In genomic region chr7:145036592-145037386, GRCh38 we compare ENCODE assay signal across 8 cellular contexts.
DNase-seq lines count a peak whose midpoint lies in the region; ATAC-seq and TF ChIP-seq lines count a peak whose summit lies in the region.

No MANE protein-coding gene starts in this region.

- H3K27me3 Mint-ChIP-seq in T-helper 17 cell, result peaks cover 30% of the 10 kb centered on the region

- TF ChIP-seq POLR2A in HCT116 (IDR thresholded peaks at IDR 0.05; ENCODE audit: borderline replicate concordance, extremely low read depth, insufficient read depth, insufficient read length), result no peak
- no peak for TF ChIP-seq POLR2A in upper lobe of left lung (IDR thresholded peaks at IDR 0.05)

- RAD21 ChIA-PET in HCT116 (lab: Charles Lee; ENCODE audit: low non-redundant PET in 1 of 2, low total read pairs in 2 of 2, uncharacterized antibody in 2 of 2, unreplicated experiment in 2 of 2), result no interaction called here

- CTCF ChIA-PET in GM10248 (lab: Yijun Ruan, JAX) (interaction anchor here (0.8 to 3.4 kb wide), 13 partner anchors 8 to 1063 kb away, joined by 3 to 21 read pairs (median 3); no protein-coding TSS in a partner anchor), HCT116 (lab: Charles Lee) (no interaction called here)

- POLR2A ChIA-PET in GM10248 (lab: Yijun Ruan, JAX) (no interaction called here), HCT116 (lab: Charles Lee) (no interaction called here)

- H3F3A ChIP-seq in MM.1S (ENCODE audit: insufficient read depth, low read length), result no peaks in the 10 kb centered on the region

- BruUV-seq in HCT116 (replicated peaks; lab: Mats Ljungman, UMichigan), result no TSS peak

- no peak overlapping the region for H3K4me3 ChIP-seq in HCT116 (replicated peaks in 1 of 2; ENCODE audit: low read depth in 1 of 2, low read length in 2 of 2)
- no peak overlapping the region for H3K4me3 ChIP-seq in MM.1S (ENCODE audit: low read length)
- H3K4me3 ChIP-seq in upper lobe of left lung, result no peak overlapping the region

- peak; percentile 15 for DNase-seq in GM10248 (ENCODE audit: extremely low spot score)
- DNase-seq in HCT116 (ENCODE audit: low read depth, low spot score), result peak; percentile 44
- DNase-seq in MM.1S, result peak; percentile 75
- peak in 1 of 3 donors; percentile 8 for DNase-seq in T-helper 17 cell
- DNase-seq in ecto neural progenitor cell (ENCODE audit: low spot score), result peak; percentile 49
- DNase-seq in midbrain (lab: John Stamatoyannopoulos, UW), result peak; percentile 45
- no peak for DNase-seq in upper lobe of left lung

- no peaks in the 10 kb centered on the region for H3K4me1 Mint-ChIP-seq in T-helper 17 cell

- H3K4me3 Mint-ChIP-seq in T-helper 17 cell, result no peak overlapping the region

- H3K9me2 ChIP-seq in HCT116 (ENCODE audit: insufficient read depth), result no peaks in the 10 kb centered on the region
- H3K9me2 ChIP-seq in MM.1S (replicated peaks; ENCODE audit: insufficient read depth, low read length), result no peaks in the 10 kb centered on the region

- H2AFZ ChIP-seq in HCT116 (ENCODE audit: low read depth, low read length, poor library complexity, severe bottlenecking) (no peak overlapping the region), MM.1S (ENCODE audit: low read length) (no peak overlapping the region)

- intact Hi-C loops in HCT116 (cut with micrococcal nuclease), result loop anchor here (1.0 kb wide), 1 partner anchor 1054 kb away; no protein-coding TSS in a partner anchor

- H3K36me3 Mint-ChIP-seq in T-helper 17 cell (ENCODE audit: low read depth), result peaks cover 2% of the 10 kb centered on the region

- peak; percentile 72 for TF ChIP-seq RAD21 in HCT116 (IDR thresholded peaks at IDR 0.05; ENCODE audit: low read depth)

- ATAC-seq in HCT116 (peak; percentile 74), T-helper 17 cell (peak; percentile 66), upper lobe of left lung (ENCODE audit: low FRiP score in 2 of 2) (peak in 1 of 2 donors; percentile 71)

- no peaks in the 10 kb centered on the region for H3K36me3 ChIP-seq in HCT116 (ENCODE audit: control insufficient read depth in 1 of 2, insufficient read depth in 2 of 2, low read length in 2 of 2)
- no peaks in the 10 kb centered on the region; the same call in 1 of the 2 replicates for H3K36me3 ChIP-seq in MM.1S (replicated peaks; ENCODE audit: insufficient read depth, low read length)
- no peaks in the 10 kb centered on the region for H3K36me3 ChIP-seq in upper lobe of left lung

- H3K9me3 ChIP-seq in HCT116 (ENCODE audit: control insufficient read depth in 1 of 2, insufficient read depth in 1 of 2, low read depth in 1 of 2, low read length in 2 of 2), result peaks cover 0 to 6% of the 10 kb centered on the region in 2 experiments; a peak in 1 of 4 replicates
- no peaks in the 10 kb centered on the region for H3K9me3 ChIP-seq in MM.1S (replicated peaks; ENCODE audit: insufficient read depth, low read length)
- no peaks in the 10 kb centered on the region for H3K9me3 ChIP-seq in T-helper 17 cell (ENCODE audit: control insufficient read depth, low read length, poor library complexity, severe bottlenecking)
- H3K9me3 ChIP-seq in upper lobe of left lung, result no peaks in the 10 kb centered on the region

- H3K9ac ChIP-seq in HCT116 (ENCODE audit: low read length) (no peak overlapping the region), MM.1S (ENCODE audit: low read length) (no peak overlapping the region)

- no peaks in the 10 kb centered on the region for H3K4me1 ChIP-seq in HCT116 (ENCODE audit: control insufficient read depth in 1 of 2, insufficient read depth in 2 of 2, low read length in 2 of 2)
- no peaks in the 10 kb centered on the region for H3K4me1 ChIP-seq in MM.1S (ENCODE audit: low read length)
- H3K4me1 ChIP-seq in upper lobe of left lung, result peaks cover 0 to 4% (median 0%) of the 10 kb centered on the region in 4 donors

- H3K27ac ChIP-seq in 22Rv1 (no peak overlapping the region), HCT116 (ENCODE audit: low read depth, low read length) (no peak overlapping the region), MM.1S (ENCODE audit: low read length) (no peak overlapping the region), upper lobe of left lung (no peak overlapping the region)

- no peak for TF ChIP-seq EP300 in upper lobe of left lung (IDR thresholded peaks at IDR 0.05)

- H3K27me3 ChIP-seq in HCT116 (ENCODE audit: insufficient read depth, low read length) (no peaks in the 10 kb centered on the region), MM.1S (replicated peaks; ENCODE audit: insufficient read depth, low read length) (no peaks in the 10 kb centered on the region), upper lobe of left lung (no peaks in the 10 kb centered on the region)

- no peak overlapping the region for H3K4me2 ChIP-seq in HCT116 (ENCODE audit: low read length)
- no peak overlapping the region for H3K4me2 ChIP-seq in MM.1S (ENCODE audit: low read depth, low read length)

- no peak overlapping the region for H3K27ac Mint-ChIP-seq in T-helper 17 cell

- WGBS in upper lobe of left lung, 2 donors, result 0 to 4% methylated on average over 4 of the region's 4 CpGs

- TF ChIP-seq CTCF in 22Rv1 (IDR thresholded peaks at IDR 0.05), result peak; percentile 98
- peak; percentile 70 for TF ChIP-seq CTCF in GM10248 (IDR thresholded peaks at IDR 0.05; ENCODE audit: control extremely low read depth, extremely low read depth, low read depth, missing control alignments)
- peak; percentile 36 to 87 (median 67); a peak in 5 of 6 replicates for TF ChIP-seq CTCF in HCT116 (IDR thresholded peaks at IDR 0.05 in 2 of 3, conservative IDR thresholded peaks at IDR 0.05 in 1 of 3; ENCODE audit: borderline replicate concordance in 1 of 3, insufficient read depth in 1 of 3, low read depth in 2 of 3, low read length in 2 of 3)
- TF ChIP-seq CTCF in MM.1S (IDR thresholded peaks at IDR 0.05; ENCODE audit: low read length), result peak; percentile 98
- peak; percentile 49 to 76 (median 63) for TF ChIP-seq CTCF in upper lobe of left lung (IDR thresholded peaks at IDR 0.05)

- H4K20me1 ChIP-seq in HCT116 (ENCODE audit: insufficient read depth) (no peaks in the 10 kb centered on the region), MM.1S (ENCODE audit: insufficient read depth, low read length) (no peaks in the 10 kb centered on the region)

- H3K79me2 ChIP-seq in HCT116 (ENCODE audit: insufficient read depth, low read length), result no peaks in the 10 kb centered on the region
- H3K79me2 ChIP-seq in MM.1S (ENCODE audit: low read length), result no peaks in the 10 kb centered on the region

TF ChIP-seq in HCT116, 20 proteins besides CTCF, POLR2A, EP300 and RAD21:
- no peak for TF ChIP-seq TCF7L2 (IDR thresholded peaks at IDR 0.05; ENCODE audit: borderline replicate concordance, extremely low read depth, insufficient read depth, insufficient read length)
- TF ChIP-seq ZBTB33 (IDR thresholded peaks at IDR 0.05; ENCODE audit: extremely low read depth, insufficient replicate concordance, low read length), result no peak
- no peak for TF ChIP-seq SRF (IDR thresholded peaks at IDR 0.05; ENCODE audit: low read depth)
- no peak for TF ChIP-seq ELF1 (IDR thresholded peaks at IDR 0.05; ENCODE audit: borderline replicate concordance, low read depth)
- no peak for TF ChIP-seq ATF3 (IDR thresholded peaks at IDR 0.05)
- no peak for TF ChIP-seq YY1 (IDR thresholded peaks at IDR 0.05; ENCODE audit: extremely low read depth, insufficient replicate concordance, low read depth, low read length)

Comparison
In these comparisons a context has a peak if more than half of its experiments do, and no peak if none do; other contexts are left out.
1. DNase-seq: peak in GM10248 (single experiment), HCT116 (single experiment), MM.1S (single experiment), ecto neural progenitor cell (single experiment) and midbrain (single experiment); none in upper lobe of left lung (0 of 2).
2. Peak in every context shown above with its lines, with median percentiles within 50 percentile points of each other: CTCF ChIP-seq.